In the genomic region with DNA sequence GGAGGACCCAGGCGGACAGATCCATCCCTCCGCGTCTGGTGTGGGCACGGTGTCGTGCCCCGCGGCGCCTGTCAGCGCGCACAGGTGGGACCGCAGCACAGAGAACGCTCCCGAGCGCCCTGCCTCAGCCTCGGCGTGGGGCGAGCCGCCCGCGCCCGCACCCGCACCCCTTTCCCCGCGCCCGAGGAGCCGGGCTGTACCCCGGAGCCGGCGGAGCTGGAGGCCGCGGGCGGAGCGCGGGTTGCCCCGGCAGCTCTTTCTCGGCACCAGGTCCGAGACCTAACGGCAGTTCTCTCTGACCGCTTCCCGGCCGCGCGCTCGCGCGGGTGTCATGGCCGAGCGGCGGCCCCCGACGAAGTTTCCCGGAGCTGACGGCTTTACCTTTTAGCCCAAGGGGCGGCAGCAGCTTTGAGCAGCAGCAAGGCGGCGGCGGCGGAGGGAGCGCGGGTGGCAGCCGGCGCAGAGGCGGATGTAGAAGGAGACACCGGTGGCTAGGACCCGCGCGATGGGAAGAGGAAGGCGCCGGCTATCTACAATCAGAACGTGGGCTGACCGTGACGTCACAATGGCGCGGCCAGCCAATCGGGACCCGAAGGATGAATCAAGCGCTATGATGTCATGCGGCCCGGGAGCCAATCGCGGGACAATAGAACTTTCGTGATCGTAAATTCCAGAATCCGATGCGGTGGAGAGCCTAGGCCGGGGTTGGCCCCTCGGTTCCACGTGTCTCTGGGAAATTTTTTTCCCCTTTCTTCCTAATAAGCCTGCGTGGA, we compare ENCODE assay signal across 1 cellular context.
TF ChIP-seq lines count a peak whose summit lies in the region.

A gene with protein sequence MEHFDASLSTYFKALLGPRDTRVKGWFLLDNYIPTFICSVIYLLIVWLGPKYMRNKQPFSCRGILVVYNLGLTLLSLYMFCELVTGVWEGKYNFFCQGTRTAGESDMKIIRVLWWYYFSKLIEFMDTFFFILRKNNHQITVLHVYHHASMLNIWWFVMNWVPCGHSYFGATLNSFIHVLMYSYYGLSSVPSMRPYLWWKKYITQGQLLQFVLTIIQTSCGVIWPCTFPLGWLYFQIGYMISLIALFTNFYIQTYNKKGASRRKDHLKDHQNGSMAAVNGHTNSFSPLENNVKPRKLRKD (minus strand): TSS at position 515 of the 773 bp plus-strand sequence. CDS start 53,251 bp downstream, outside the sequence.

TF ChIP-seq in endothelial cell of umbilical vein, 7 proteins besides CTCF, POLR2A, EP300 and RAD21:
- TF ChIP-seq MYC (IDR thresholded peaks at IDR 0.05; ENCODE audit: low read depth, low read length): no peak
- TF ChIP-seq FOS (IDR thresholded peaks at IDR 0.05; ENCODE audit: borderline replicate concordance, insufficient read depth, low read length): no peak
- TF ChIP-seq POLR2AphosphoS5 (IDR thresholded peaks at IDR 0.05; ENCODE audit: insufficient read depth, low read depth, low read length): peak; percentile 77
- no peak for TF ChIP-seq EZH2 (IDR thresholded peaks at IDR 0.05; ENCODE audit: borderline replicate concordance, low read depth, low read length, severe bottlenecking)
- peak; percentile 57 for TF ChIP-seq JUN (IDR thresholded peaks at IDR 0.05; ENCODE audit: borderline replicate concordance, insufficient read depth, insufficient read length, low read depth)
- peak; percentile 82 for TF ChIP-seq GATA2 (IDR thresholded peaks at IDR 0.05; ENCODE audit: insufficient read depth, insufficient read length, low read depth, low read length)
- TF ChIP-seq, protein P1, sequence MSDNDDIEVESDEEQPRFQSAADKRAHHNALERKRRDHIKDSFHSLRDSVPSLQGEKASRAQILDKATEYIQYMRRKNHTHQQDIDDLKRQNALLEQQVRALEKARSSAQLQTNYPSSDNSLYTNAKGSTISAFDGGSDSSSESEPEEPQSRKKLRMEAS (IDR thresholded peaks at IDR 0.05; ENCODE audit: insufficient read depth, insufficient read length): peak; percentile 49
